17 cellular contexts compared by ENCODE assay signal in the genomic region with DNA sequence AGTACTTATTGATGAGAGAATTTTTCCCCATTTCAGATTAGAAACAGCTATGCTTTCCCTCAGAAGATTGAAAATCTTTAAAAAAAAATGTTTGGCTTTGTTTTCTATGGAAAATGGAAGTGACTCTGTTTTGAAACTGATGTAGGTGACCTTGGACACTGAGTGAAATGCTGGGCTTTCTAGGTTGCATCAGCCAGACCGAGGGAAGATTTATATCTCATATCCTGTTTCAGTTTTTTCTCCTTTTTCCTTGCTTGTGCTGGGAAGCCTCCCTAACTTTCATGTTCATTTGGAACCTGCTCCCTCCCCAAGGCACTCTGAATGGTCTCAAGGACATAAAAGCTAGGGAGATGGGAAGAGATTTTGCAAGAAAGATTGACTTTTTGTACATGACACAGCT.
DNase-seq lines count a peak whose midpoint lies in the region; ATAC-seq and TF ChIP-seq lines count a peak whose summit lies in the region.
"Had no signal": no experiment of that assay in that cellular context is flagged by ENCODE, and none has a peak within 500 bp of the region (broad histone marks: within the 10 kb centered on the region; RNA-seq: fewer than 3 reads in every experiment).

No MANE protein-coding gene starts in this region.

- H3K27ac ChIP-seq in SK-N-SH (ENCODE audit: low read depth in 2 of 2, low read length in 1 of 2), result peak overlapping the region; percentile 64 to 69
- peak overlapping the region; percentile 7 for H3K27ac ChIP-seq in brain microvascular endothelial cell
- H3K27ac ChIP-seq in tibial nerve, result peak overlapping the region in 3 of 4 donors; percentile 20 to 73 (median 33)
- H3K27ac ChIP-seq: 22Rv1, cardiac muscle cell, ovary had no signal

- POLR2A ChIA-PET in SK-N-SH (lab: Yijun Ruan, JAX), result no interaction called here

- no peak for TF ChIP-seq EP300 in SK-N-SH (IDR thresholded peaks at IDR 0.05; ENCODE audit: borderline replicate concordance in 1 of 2, low read depth in 1 of 2, low read length in 1 of 2)
- no peak for TF ChIP-seq EP300 in tibial nerve (IDR thresholded peaks at IDR 0.05)

- TF ChIP-seq RAD21 in SK-N-SH (IDR thresholded peaks at IDR 0.05; ENCODE audit: low read length), result no peak

- 0 out of 2 replicates have a peak overlapping the region, but pooled peaks have one; percentile 5 for H3K9ac ChIP-seq in SK-N-SH

- H3K4me3 ChIP-seq in SK-N-SH (ENCODE audit: low read depth in 2 of 2, low read length in 1 of 2), result no peak overlapping the region
- H3K4me3 ChIP-seq in brain microvascular endothelial cell (ENCODE audit: low read depth, low read length), result no peak overlapping the region
- H3K4me3 ChIP-seq in tibial nerve, result no peak overlapping the region
- H3K4me3 ChIP-seq: cardiac muscle cell, ovary had no signal

- H3K27me3 ChIP-seq in SK-N-SH (ENCODE audit: insufficient read depth) (no peaks in the 10 kb centered on the region), brain microvascular endothelial cell (replicated peaks) (no peaks in the 10 kb centered on the region), tibial nerve (no peaks in the 10 kb centered on the region)
- H3K27me3 ChIP-seq: cardiac muscle cell, ovary had no signal

- peak overlapping the region; percentile 24; the same call in 1 of the 2 replicates for H3K4me2 ChIP-seq in SK-N-SH

- no peak for TF ChIP-seq POLR2A in tibial nerve (IDR thresholded peaks at IDR 0.05)

- no peaks in the 10 kb centered on the region for H3K9me3 ChIP-seq in SK-N-SH
- H3K9me3 ChIP-seq in tibial nerve, result no peaks in the 10 kb centered on the region
- H3K9me3 ChIP-seq: ovary had no signal

- H3K9me2 ChIP-seq in SK-N-SH, result no peaks in the 10 kb centered on the region

- no peak for ATAC-seq in SK-N-SH treated with all-trans-retinoic acid at 6 μM for 48 hours
- no peak for ATAC-seq in HG03135 (IDR thresholded peaks at IDR 0.05; ENCODE audit: unreplicated experiment)
- ATAC-seq: PC-3 had no signal

- no peak for TF ChIP-seq CTCF in SK-N-SH (IDR thresholded peaks at IDR 0.05)
- no peak for TF ChIP-seq CTCF in brain microvascular endothelial cell (IDR thresholded peaks at IDR 0.05; ENCODE audit: low read depth, low read length, missing control alignments)
- no peak for TF ChIP-seq CTCF in tibial nerve (IDR thresholded peaks at IDR 0.05)

- H3F3A ChIP-seq in SK-N-SH (replicated peaks; ENCODE audit: insufficient read depth), result peaks cover 20% of the 10 kb centered on the region

- no peaks in the 10 kb centered on the region for H3K36me3 ChIP-seq in SK-N-SH (replicated peaks in 1 of 2; ENCODE audit: control insufficient read depth in 1 of 2, insufficient read depth in 2 of 2, low read length in 1 of 2)
- no peaks in the 10 kb centered on the region for H3K36me3 ChIP-seq in brain microvascular endothelial cell (replicated peaks)
- no peaks in the 10 kb centered on the region for H3K36me3 ChIP-seq in tibial nerve
- H3K36me3 ChIP-seq: ovary had no signal

- peaks cover 13 to 24% of the 10 kb centered on the region in 2 experiments for H3K4me1 ChIP-seq in SK-N-SH (ENCODE audit: control insufficient read depth in 1 of 2, insufficient read depth in 2 of 2, low read depth in 1 of 2, low read length in 1 of 2)
- H3K4me1 ChIP-seq in tibial nerve, result peaks cover 0 to 9% (median 0%) of the 10 kb centered on the region in 4 donors

- CTCF ChIA-PET in SK-N-SH (lab: Yijun Ruan, JAX), result interaction anchor here (0.6 to 1.6 kb wide), 3 partner anchors 11 to 661 kb away, joined by 4 to 5 read pairs (median 5); a partner anchor contains a TSS

- DNase-seq in SK-N-SH (peak; percentile 30), brain microvascular endothelial cell (no peak), iris pigment epithelial cell (ENCODE audit: low read depth) (peak; percentile 34), tibial nerve (ENCODE audit: low spot score in 2 of 2) (no peak), NCI-H1930 (lab: John Stamatoyannopoulos, UW) (no peak), activated gamma-delta T cell treated with Interleukin-2 at 50 U/mL for 16 hours (no peak)
- DNase-seq: activated B cell treated with CpG ODN at 0.5 μM for 24 hours; activated naive CD4-positive, alpha-beta T cell treated with Interleukin-2 at 50 U/mL for 16 hours; effector memory CD4-positive, alpha-beta T cell; NCI-H2029; NCI-H510A treated with DMSO at 0.1 percent for 48 hours; ovary; PC-3 had no signal

- 0 out of 2 replicates have a peak overlapping the region, but pooled peaks have one; percentile 0 for H2AFZ ChIP-seq in SK-N-SH (ENCODE audit: low read depth)

- WGBS in SK-N-SH (ENCODE audit: low lambda C conversion rate), result 3% methylated on average over 1 of the region's 1 CpG
- 20 to 21% methylated on average over 1 of the region's 1 CpG for WGBS in tibial nerve, 2 donors

- no peaks in the 10 kb centered on the region for H3K79me2 ChIP-seq in SK-N-SH (ENCODE audit: insufficient read depth)

- in situ Hi-C loops in brain microvascular endothelial cell (cut with HindIII; ENCODE audit: low pct_ligation_motif_present, low sequenced_read_pairs), result no loop called here

- no peaks in the 10 kb centered on the region for H4K20me1 ChIP-seq in SK-N-SH (ENCODE audit: insufficient read depth)

TF ChIP-seq in SK-N-SH, 30 proteins besides CTCF, POLR2A, EP300 and RAD21:
- TF ChIP-seq, protein P1, sequence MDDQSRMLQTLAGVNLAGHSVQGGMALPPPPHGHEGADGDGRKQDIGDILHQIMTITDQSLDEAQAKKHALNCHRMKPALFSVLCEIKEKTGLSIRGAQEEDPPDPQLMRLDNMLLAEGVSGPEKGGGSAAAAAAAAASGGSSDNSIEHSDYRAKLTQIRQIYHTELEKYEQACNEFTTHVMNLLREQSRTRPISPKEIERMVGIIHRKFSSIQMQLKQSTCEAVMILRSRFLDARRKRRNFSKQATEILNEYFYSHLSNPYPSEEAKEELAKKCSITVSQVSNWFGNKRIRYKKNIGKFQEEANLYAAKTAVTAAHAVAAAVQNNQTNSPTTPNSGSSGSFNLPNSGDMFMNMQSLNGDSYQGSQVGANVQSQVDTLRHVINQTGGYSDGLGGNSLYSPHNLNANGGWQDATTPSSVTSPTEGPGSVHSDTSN (IDR thresholded peaks at IDR 0.05), result peak; percentile 16; the same call in 1 of the 2 replicates
- TF ChIP-seq TAF1 (IDR thresholded peaks at IDR 0.05; ENCODE audit: borderline replicate concordance, low read depth, low read length), result no peak

TF ChIP-seq in SK-N-SH treated with all-trans-retinoic acid at 6 μM for 48 hours, 23 proteins besides CTCF, POLR2A, EP300 and RAD21:
- TF ChIP-seq ZFP3 (CRISPR knock-in tag; IDR thresholded peaks at IDR 0.05), result no peak
- no peak for TF ChIP-seq TCF4 (CRISPR knock-in tag; IDR thresholded peaks at IDR 0.05; ENCODE audit: borderline replicate concordance)
- no peak for TF ChIP-seq CSDC2 (CRISPR knock-in tag; IDR thresholded peaks at IDR 0.05)
- TF ChIP-seq, protein P2, sequence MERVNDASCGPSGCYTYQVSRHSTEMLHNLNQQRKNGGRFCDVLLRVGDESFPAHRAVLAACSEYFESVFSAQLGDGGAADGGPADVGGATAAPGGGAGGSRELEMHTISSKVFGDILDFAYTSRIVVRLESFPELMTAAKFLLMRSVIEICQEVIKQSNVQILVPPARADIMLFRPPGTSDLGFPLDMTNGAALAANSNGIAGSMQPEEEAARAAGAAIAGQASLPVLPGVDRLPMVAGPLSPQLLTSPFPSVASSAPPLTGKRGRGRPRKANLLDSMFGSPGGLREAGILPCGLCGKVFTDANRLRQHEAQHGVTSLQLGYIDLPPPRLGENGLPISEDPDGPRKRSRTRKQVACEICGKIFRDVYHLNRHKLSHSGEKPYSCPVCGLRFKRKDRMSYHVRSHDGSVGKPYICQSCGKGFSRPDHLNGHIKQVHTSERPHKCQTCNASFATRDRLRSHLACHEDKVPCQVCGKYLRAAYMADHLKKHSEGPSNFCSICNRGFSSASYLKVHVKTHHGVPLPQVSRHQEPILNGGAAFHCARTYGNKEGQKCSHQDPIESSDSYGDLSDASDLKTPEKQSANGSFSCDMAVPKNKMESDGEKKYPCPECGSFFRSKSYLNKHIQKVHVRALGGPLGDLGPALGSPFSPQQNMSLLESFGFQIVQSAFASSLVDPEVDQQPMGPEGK (CRISPR knock-in tag; IDR thresholded peaks at IDR 0.05; ENCODE audit: borderline replicate concordance), result no peak
- TF ChIP-seq ESRRG (CRISPR knock-in tag; IDR thresholded peaks at IDR 0.05), result no peak
- no peak for TF ChIP-seq RARB (CRISPR knock-in tag; IDR thresholded peaks at IDR 0.05)
- no peak for TF ChIP-seq ISL1 (CRISPR knock-in tag; IDR thresholded peaks at IDR 0.05)
- no peak for TF ChIP-seq ZNF70 (CRISPR knock-in tag; IDR thresholded peaks at IDR 0.05)
- no peak for TF ChIP-seq SNAI2 (CRISPR knock-in tag; IDR thresholded peaks at IDR 0.05)
- TF ChIP-seq, protein P3, sequence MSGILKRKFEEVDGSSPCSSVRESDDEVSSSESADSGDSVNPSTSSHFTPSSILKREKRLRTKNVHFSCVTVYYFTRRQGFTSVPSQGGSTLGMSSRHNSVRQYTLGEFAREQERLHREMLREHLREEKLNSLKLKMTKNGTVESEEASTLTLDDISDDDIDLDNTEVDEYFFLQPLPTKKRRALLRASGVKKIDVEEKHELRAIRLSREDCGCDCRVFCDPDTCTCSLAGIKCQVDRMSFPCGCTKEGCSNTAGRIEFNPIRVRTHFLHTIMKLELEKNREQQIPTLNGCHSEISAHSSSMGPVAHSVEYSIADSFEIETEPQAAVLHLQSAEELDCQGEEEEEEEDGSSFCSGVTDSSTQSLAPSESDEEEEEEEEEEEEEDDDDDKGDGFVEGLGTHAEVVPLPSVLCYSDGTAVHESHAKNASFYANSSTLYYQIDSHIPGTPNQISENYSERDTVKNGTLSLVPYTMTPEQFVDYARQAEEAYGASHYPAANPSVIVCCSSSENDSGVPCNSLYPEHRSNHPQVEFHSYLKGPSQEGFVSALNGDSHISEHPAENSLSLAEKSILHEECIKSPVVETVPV (CRISPR knock-in tag; IDR thresholded peaks at IDR 0.05), result no peak
- no peak for TF ChIP-seq ZNF8 (CRISPR knock-in tag; IDR thresholded peaks at IDR 0.05)
- TF ChIP-seq, protein P4, sequence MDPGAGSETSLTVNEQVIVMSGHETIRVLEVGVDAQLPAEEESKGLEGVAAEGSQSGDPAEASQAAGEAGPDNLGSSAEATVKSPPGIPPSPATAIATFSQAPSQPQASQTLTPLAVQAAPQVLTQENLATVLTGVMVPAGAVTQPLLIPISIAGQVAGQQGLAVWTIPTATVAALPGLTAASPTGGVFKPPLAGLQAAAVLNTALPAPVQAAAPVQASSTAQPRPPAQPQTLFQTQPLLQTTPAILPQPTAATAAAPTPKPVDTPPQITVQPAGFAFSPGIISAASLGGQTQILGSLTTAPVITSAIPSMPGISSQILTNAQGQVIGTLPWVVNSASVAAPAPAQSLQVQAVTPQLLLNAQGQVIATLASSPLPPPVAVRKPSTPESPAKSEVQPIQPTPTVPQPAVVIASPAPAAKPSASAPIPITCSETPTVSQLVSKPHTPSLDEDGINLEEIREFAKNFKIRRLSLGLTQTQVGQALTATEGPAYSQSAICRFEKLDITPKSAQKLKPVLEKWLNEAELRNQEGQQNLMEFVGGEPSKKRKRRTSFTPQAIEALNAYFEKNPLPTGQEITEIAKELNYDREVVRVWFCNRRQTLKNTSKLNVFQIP (CRISPR knock-in tag; IDR thresholded peaks at IDR 0.05; ENCODE audit: borderline replicate concordance, low read depth), result no peak

Comparison
In these comparisons a context has a peak if more than half of its experiments do, and no peak if none do; other contexts are left out.
1. DNase-seq: peak in SK-N-SH (single experiment) and iris pigment epithelial cell (single experiment); none in brain microvascular endothelial cell (single experiment), tibial nerve (0 of 2), NCI-H1930 (0 of 2) and activated gamma-delta T cell treated with Interleukin-2 at 50 U/mL for 16 hours (single experiment).
2. H3K27ac ChIP-seq: peak in every context shown above with its lines; median percentile 66 in SK-N-SH; 33 in tibial nerve; 7 in brain microvascular endothelial cell.